ENCODE assay signal across 8 cellular contexts in the genomic region with DNA sequence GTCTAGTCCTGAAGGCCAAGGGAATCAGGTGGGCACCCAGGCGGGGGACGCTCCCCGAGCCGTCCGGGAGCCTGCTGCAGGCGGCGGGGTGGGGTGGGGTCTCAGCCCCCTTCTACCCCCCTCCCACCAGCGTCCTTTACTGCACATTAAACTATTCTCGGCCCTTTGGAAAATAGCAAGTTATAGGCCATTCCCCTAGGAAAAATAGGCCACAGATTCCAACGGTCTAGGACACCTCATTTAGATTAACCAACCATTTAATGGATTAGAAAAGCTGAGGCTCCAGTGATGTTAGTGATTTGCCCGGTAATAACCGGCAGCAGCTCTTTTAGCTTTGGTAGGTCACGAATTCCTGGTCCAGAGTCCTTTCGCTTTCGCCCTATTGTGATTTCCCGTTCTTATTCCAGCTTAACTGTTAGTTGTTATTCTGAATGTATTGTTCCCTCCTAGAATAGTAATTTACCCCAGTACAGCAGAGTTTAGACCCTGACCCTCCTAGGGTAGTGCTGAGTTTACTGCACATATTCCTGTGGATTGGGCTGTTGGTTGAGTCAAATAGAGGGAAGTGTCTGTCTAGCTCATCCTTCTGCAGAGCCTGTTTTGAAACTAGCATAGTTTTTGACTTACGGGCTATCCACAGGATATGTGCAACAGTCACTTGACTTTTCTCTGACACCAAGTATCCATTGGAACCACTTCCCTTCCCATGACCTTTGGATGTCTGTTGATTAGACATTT. TPM values are rescaled to one million over a fixed set of nuclear protein-coding genes. Genes with fewer than 3 reads are reported as not detected.
DNase-seq lines count a peak whose midpoint lies in the region; ATAC-seq, FAIRE-seq and TF ChIP-seq lines count a peak whose summit lies in the region.

No MANE protein-coding gene starts in this region.

- DNase-seq in C1 segment of cervical spinal cord (lab: John Stamatoyannopoulos, UW): peak in 8 of 14 donors; percentile 21 to 56 (median 45)
- DNase-seq in HS-5 (ENCODE audit: low read depth): peak; percentile 83
- no peak for DNase-seq in WERI-Rb-1
- peak; percentile 62 for DNase-seq in fibroblast of the aortic adventitia (ENCODE audit: low read depth)
- no peak for DNase-seq in HTR-8/SVneo (ENCODE audit: insufficient read length, low spot score)
- no peak for DNase-seq in activated CD4-positive, CD25-positive, alpha-beta regulatory T cell (lab: John Stamatoyannopoulos, UW)

- no peak for FAIRE-seq in HTR-8/SVneo (lab: Jason Lieb, UNC)

- no peaks in the 10 kb centered on the region for H3K9me2 ChIP-seq in neural cell (ENCODE audit: insufficient read depth, low read length)

- no peaks in the 10 kb centered on the region for H3K9me3 ChIP-seq in WERI-Rb-1 (ENCODE audit: severe bottlenecking)
- no peaks in the 10 kb centered on the region for H3K9me3 ChIP-seq in neural cell (ENCODE audit: low read length)

- TF ChIP-seq RAD21 in neural cell (conservative IDR thresholded peaks at IDR 0.05): no peak

- no peak for TF ChIP-seq EP300 in neural cell (conservative IDR thresholded peaks at IDR 0.05; ENCODE audit: poor library complexity, severe bottlenecking)

- H3K27me3 ChIP-seq in WERI-Rb-1 (ENCODE audit: insufficient read depth, low read depth, severe bottlenecking): no peaks in the 10 kb centered on the region
- peaks cover 33% of the 10 kb centered on the region for H3K27me3 ChIP-seq in neural cell (ENCODE audit: insufficient read depth, low read depth, low read length)

- H3K27ac ChIP-seq in WERI-Rb-1 (peak overlapping the region; percentile 87), neural cell (ENCODE audit: low read length) (no peak overlapping the region)

- H3K9ac ChIP-seq in neural cell (ENCODE audit: low read length): no peak overlapping the region

- TF ChIP-seq CTCF in WERI-Rb-1 (IDR thresholded peaks at IDR 0.05; ENCODE audit: low read depth, low read length) (no peak), fibroblast of the aortic adventitia (IDR thresholded peaks at IDR 0.05; ENCODE audit: insufficient read depth, low read length) (no peak), neural cell (IDR thresholded peaks at IDR 0.05; ENCODE audit: poor library complexity, severe bottlenecking) (no peak)

- no peaks in the 10 kb centered on the region for H4K20me1 ChIP-seq in neural cell (ENCODE audit: insufficient read depth)

- ATAC-seq in GM18909 (IDR thresholded peaks at IDR 0.05; ENCODE audit: poor library complexity, unreplicated experiment): peak; percentile 35

- H2AFZ ChIP-seq in neural cell (ENCODE audit: low read depth, low read length): no peak overlapping the region

- H3K4me2 ChIP-seq in neural cell (ENCODE audit: low read length): no peak overlapping the region

- no peaks in the 10 kb centered on the region for H3F3A ChIP-seq in neural cell (ENCODE audit: insufficient read depth, low read length, poor library complexity, severe bottlenecking)

- no peaks in the 10 kb centered on the region for H3K79me2 ChIP-seq in neural cell (replicated peaks; ENCODE audit: insufficient read depth, low read length)

- peaks cover 30% of the 10 kb centered on the region for H3K36me3 ChIP-seq in WERI-Rb-1
- no peaks in the 10 kb centered on the region for H3K36me3 ChIP-seq in neural cell (ENCODE audit: insufficient read depth, low read length)

- peak overlapping the region; percentile 96 for H3K4me3 ChIP-seq in WERI-Rb-1 (ENCODE audit: low read depth, low read length)
- H3K4me3 ChIP-seq in fibroblast of the aortic adventitia (ENCODE audit: low read depth, low read length): peak overlapping the region; percentile 84
- peak overlapping the region; percentile 60 for H3K4me3 ChIP-seq in neural cell (ENCODE audit: low read length)

TF ChIP-seq in neural cell, 6 proteins besides CTCF, POLR2A, EP300 and RAD21:
- no peak for TF ChIP-seq SMC3 (conservative IDR thresholded peaks at IDR 0.05; ENCODE audit: poor library complexity)
- no peak for TF ChIP-seq EZH2 (IDR thresholded peaks at IDR 0.05; ENCODE audit: borderline replicate concordance, insufficient read depth, low read length, poor library complexity, severe bottlenecking)
- TF ChIP-seq MXI1 (conservative IDR thresholded peaks at IDR 0.05; ENCODE audit: poor library complexity, severe bottlenecking): no peak
- TF ChIP-seq, protein P1, sequence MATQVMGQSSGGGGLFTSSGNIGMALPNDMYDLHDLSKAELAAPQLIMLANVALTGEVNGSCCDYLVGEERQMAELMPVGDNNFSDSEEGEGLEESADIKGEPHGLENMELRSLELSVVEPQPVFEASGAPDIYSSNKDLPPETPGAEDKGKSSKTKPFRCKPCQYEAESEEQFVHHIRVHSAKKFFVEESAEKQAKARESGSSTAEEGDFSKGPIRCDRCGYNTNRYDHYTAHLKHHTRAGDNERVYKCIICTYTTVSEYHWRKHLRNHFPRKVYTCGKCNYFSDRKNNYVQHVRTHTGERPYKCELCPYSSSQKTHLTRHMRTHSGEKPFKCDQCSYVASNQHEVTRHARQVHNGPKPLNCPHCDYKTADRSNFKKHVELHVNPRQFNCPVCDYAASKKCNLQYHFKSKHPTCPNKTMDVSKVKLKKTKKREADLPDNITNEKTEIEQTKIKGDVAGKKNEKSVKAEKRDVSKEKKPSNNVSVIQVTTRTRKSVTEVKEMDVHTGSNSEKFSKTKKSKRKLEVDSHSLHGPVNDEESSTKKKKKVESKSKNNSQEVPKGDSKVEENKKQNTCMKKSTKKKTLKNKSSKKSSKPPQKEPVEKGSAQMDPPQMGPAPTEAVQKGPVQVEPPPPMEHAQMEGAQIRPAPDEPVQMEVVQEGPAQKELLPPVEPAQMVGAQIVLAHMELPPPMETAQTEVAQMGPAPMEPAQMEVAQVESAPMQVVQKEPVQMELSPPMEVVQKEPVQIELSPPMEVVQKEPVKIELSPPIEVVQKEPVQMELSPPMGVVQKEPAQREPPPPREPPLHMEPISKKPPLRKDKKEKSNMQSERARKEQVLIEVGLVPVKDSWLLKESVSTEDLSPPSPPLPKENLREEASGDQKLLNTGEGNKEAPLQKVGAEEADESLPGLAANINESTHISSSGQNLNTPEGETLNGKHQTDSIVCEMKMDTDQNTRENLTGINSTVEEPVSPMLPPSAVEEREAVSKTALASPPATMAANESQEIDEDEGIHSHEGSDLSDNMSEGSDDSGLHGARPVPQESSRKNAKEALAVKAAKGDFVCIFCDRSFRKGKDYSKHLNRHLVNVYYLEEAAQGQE (IDR thresholded peaks at IDR 0.05; ENCODE audit: borderline replicate concordance): no peak
- TF ChIP-seq POLR2AphosphoS5 (IDR thresholded peaks at IDR 0.05): no peak
- no peak for TF ChIP-seq TAF1 (IDR thresholded peaks at IDR 0.05; ENCODE audit: low read depth)

RNA-seq across cellular contexts. Expression of gene GSTO1, which starts 0.7 kb away (rescaled TPM):
- 175 and 260 TPM in 2 replicates for total RNA-seq in fibroblast of the aortic adventitia (ENCODE audit: low replicate concordance)
- 3.2 and 3.5 TPM in 2 replicates for polyA plus RNA-seq in neural cell
- polyA minus RNA-seq in neural cell: 2.4 TPM in 1 of 2 replicates, not detected in the other

RNA-seq across cellular contexts. Expression of gene GSTO2, which starts 13.6 kb away (rescaled TPM):
- 3.4 and 8.9 TPM in 2 replicates for total RNA-seq in fibroblast of the aortic adventitia (ENCODE audit: low replicate concordance)
- 0.53 and 2.2 TPM in 2 replicates for polyA plus RNA-seq in neural cell
- polyA minus RNA-seq in neural cell: 0.97 and 1.6 TPM in 2 replicates

RNA-seq across cellular contexts. Expression of gene CFAP43, which starts 23.2 kb away (rescaled TPM):
- 0.36 and 0.41 TPM in 2 replicates for total RNA-seq in fibroblast of the aortic adventitia (ENCODE audit: low replicate concordance)
- 2.2 and 5.0 TPM in 2 replicates for polyA plus RNA-seq in neural cell
- 7.5 and 10.3 TPM in 2 replicates for polyA minus RNA-seq in neural cell

Comparison
In these comparisons a context has a peak if more than half of its experiments do, and no peak if none do; other contexts are left out.
1. DNase-seq: peak in C1 segment of cervical spinal cord (8 of 14), HS-5 (single experiment) and fibroblast of the aortic adventitia (single experiment); none in WERI-Rb-1 (single experiment), HTR-8/SVneo (single experiment) and activated CD4-positive, CD25-positive, alpha-beta regulatory T cell (0 of 4).
2. Peak in every context shown above with its lines, with median percentiles within 50 percentile points of each other: H3K4me3 ChIP-seq.